ENCODE assay signal across 2 cellular contexts in genomic region chr7:26862806-26863205, GRCh38.
A peak's percentile ranks its signal among the peaks of the same experiment; 100 is the strongest.
TF ChIP-seq lines count a peak whose summit lies in the region.

No MANE protein-coding gene starts in this region.

TF ChIP-seq in endothelial cell of umbilical vein, 7 proteins besides CTCF, POLR2A, EP300 and RAD21 (continued from another document):
- TF ChIP-seq FOS (IDR thresholded peaks at IDR 0.05; ENCODE audit: borderline replicate concordance, insufficient read depth, low read length) (no peak), GATA2 (IDR thresholded peaks at IDR 0.05; ENCODE audit: insufficient read depth, insufficient read length, low read depth, low read length) (no peak)

TF ChIP-seq in neural cell, 6 proteins besides CTCF, POLR2A, EP300 and RAD21:
- TF ChIP-seq REST (IDR thresholded peaks at IDR 0.05; ENCODE audit: borderline replicate concordance) (no peak), POLR2AphosphoS5 (IDR thresholded peaks at IDR 0.05) (peak; percentile 9), EZH2 (IDR thresholded peaks at IDR 0.05; ENCODE audit: borderline replicate concordance, insufficient read depth, low read length, poor library complexity, severe bottlenecking) (no peak), TAF1 (IDR thresholded peaks at IDR 0.05; ENCODE audit: low read depth) (no peak), SMC3 (conservative IDR thresholded peaks at IDR 0.05; ENCODE audit: poor library complexity) (no peak), MXI1 (conservative IDR thresholded peaks at IDR 0.05; ENCODE audit: poor library complexity, severe bottlenecking) (no peak)
